ENCODE assay signal across 19 cellular contexts in the genomic region with DNA sequence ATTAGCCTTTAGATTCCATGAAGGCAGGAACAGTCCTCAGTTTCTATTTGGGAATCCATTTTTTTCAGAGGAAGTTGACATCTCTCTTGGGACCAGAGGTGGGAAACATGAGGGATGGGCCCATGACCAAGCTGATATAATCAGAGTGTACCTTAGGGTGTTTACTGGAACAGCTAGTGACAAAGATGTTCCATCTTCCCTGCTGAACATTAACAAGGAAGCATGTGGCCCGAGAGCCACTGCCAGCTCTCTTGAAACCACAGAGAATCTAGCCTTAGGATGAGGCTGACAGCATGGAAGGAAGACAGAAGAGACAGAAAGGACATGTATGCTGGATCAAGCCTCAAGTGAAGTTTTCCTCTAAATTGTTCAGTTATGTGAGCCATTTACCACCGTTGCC. TPM values are rescaled to one million over a fixed set of nuclear protein-coding genes. Genes with fewer than 3 reads are reported as not detected.
DNase-seq lines count a peak whose midpoint lies in the region; ATAC-seq and TF ChIP-seq lines count a peak whose summit lies in the region.
"Had no signal": no experiment of that assay in that cellular context is flagged by ENCODE, and none has a peak within 500 bp of the region (broad histone marks: within the 10 kb centered on the region; RNA-seq: fewer than 3 reads in every experiment).

No MANE protein-coding gene starts in this region.

- H2AK5ac ChIP-seq in mesenchymal stem cell (ENCODE audit: low read length, severe bottlenecking), result no peak overlapping the region

- no peak overlapping the region for H3K4ac ChIP-seq in mesenchymal stem cell (ENCODE audit: low read depth in 1 of 2, low read length in 2 of 2)

- H3K36me3 ChIP-seq in mesenchymal stem cell (ENCODE audit: control insufficient read depth in 1 of 2, insufficient read depth in 2 of 2, low read depth in 1 of 2, low read length in 2 of 2), result no peaks in the 10 kb centered on the region
- H3K36me3 ChIP-seq: MG63 had no signal

- H3K9me3 Mint-ChIP-seq in activated naive CD8-positive, alpha-beta T cell treated with anti-CD3 and anti-CD28 coated beads, Interleukin-2, amount 50 U/mL, for 24 hours, result no peaks in the 10 kb centered on the region
- no peaks in the 10 kb centered on the region for H3K9me3 Mint-ChIP-seq in activated naive CD8-positive, alpha-beta T cell treated with anti-CD3 and anti-CD28 coated beads for 36 hours
- no peaks in the 10 kb centered on the region for H3K9me3 Mint-ChIP-seq in stimulated activated naive B cell treated with anti-CD40 and anti-IgM and Interleukin-4, amounts not matched to agents 10 μg/mL and 1 μg/mL and 100 μg/mL, for 72 hours

- no peak for ATAC-seq in activated naive CD8-positive, alpha-beta T cell treated with anti-CD3 and anti-CD28 coated beads, Interleukin-2, amount 50 U/mL, for 24 hours
- ATAC-seq in stimulated activated naive B cell treated with anti-CD40 and anti-IgM and Interleukin-4, amounts not matched to agents 10 μg/mL and 1 μg/mL and 100 μg/mL, for 72 hours (replicated peaks), result no peak

- peaks cover 3% of the 10 kb centered on the region for H3K4me1 ChIP-seq in mesenchymal stem cell (ENCODE audit: control insufficient read depth, insufficient read depth, low read depth, low read length)

- H2BK12ac ChIP-seq in mesenchymal stem cell (ENCODE audit: low read length in 2 of 2), result no peak overlapping the region

- no peak overlapping the region for H2BK15ac ChIP-seq in mesenchymal stem cell (ENCODE audit: low read depth, poor library complexity, severe bottlenecking)

- H3K27me3 ChIP-seq in mesenchymal stem cell (ENCODE audit: control insufficient read depth in 1 of 2, insufficient read depth in 1 of 2, low read length in 2 of 2), result peaks cover 24 to 25% of the 10 kb centered on the region in 2 experiments
- H3K27me3 ChIP-seq: MG63 had no signal

- H3K4me1 Mint-ChIP-seq in activated naive CD8-positive, alpha-beta T cell treated with anti-CD3 and anti-CD28 coated beads, Interleukin-2, amount 50 U/mL, for 24 hours, result peaks cover 3% of the 10 kb centered on the region
- no peaks in the 10 kb centered on the region for H3K4me1 Mint-ChIP-seq in activated naive CD8-positive, alpha-beta T cell treated with anti-CD3 and anti-CD28 coated beads for 36 hours
- H3K4me1 Mint-ChIP-seq in stimulated activated naive B cell treated with anti-CD40 and anti-IgM and Interleukin-4, amounts not matched to agents 10 μg/mL and 1 μg/mL and 100 μg/mL, for 72 hours, result no peaks in the 10 kb centered on the region

- H2BK5ac ChIP-seq in mesenchymal stem cell (ENCODE audit: low read depth, low read length, poor library complexity, severe bottlenecking), result no peak overlapping the region

- 91% methylated on average over 1 of the region's 2 CpGs for WGBS in mesenchymal stem cell

- TF ChIP-seq CTCF in VCaP (conservative IDR thresholded peaks at IDR 0.05), result no peak

- no peaks in the 10 kb centered on the region for H3K79me1 ChIP-seq in mesenchymal stem cell (replicated peaks; ENCODE audit: low read length, poor library complexity, severe bottlenecking)

- no peak overlapping the region for H2BK120ac ChIP-seq in mesenchymal stem cell (ENCODE audit: low read depth, low read length)

- no peak overlapping the region for H4K91ac ChIP-seq in mesenchymal stem cell (ENCODE audit: low read length)

- H3K9me3 ChIP-seq in mesenchymal stem cell (ENCODE audit: control insufficient read depth, low read length), result no peaks in the 10 kb centered on the region
- H3K9me3 ChIP-seq: Caco-2, MG63 had no signal

- no peaks in the 10 kb centered on the region for H3K27me3 Mint-ChIP-seq in activated naive CD8-positive, alpha-beta T cell treated with anti-CD3 and anti-CD28 coated beads, Interleukin-2, amount 50 U/mL, for 24 hours
- H3K27me3 Mint-ChIP-seq in activated naive CD8-positive, alpha-beta T cell treated with anti-CD3 and anti-CD28 coated beads for 36 hours, result no peaks in the 10 kb centered on the region
- H3K27me3 Mint-ChIP-seq in stimulated activated naive B cell treated with anti-CD40 and anti-IgM and Interleukin-4, amounts not matched to agents 10 μg/mL and 1 μg/mL and 100 μg/mL, for 72 hours, result peaks cover 11 to 12% of the 10 kb centered on the region in 2 donors

- H3K4me3 ChIP-seq in mesenchymal stem cell (ENCODE audit: insufficient read depth in 1 of 2, low read depth in 1 of 2, low read length in 2 of 2), result no peak overlapping the region
- H3K4me3 ChIP-seq: MG63 had no signal

- H3K18ac ChIP-seq in mesenchymal stem cell (ENCODE audit: low read depth in 1 of 2, low read length in 2 of 2), result no peak overlapping the region

- no peak overlapping the region for H2AFZ ChIP-seq in mesenchymal stem cell (ENCODE audit: low read depth, low read length)

- DNase-seq in activated naive CD8-positive, alpha-beta T cell treated with anti-CD3 and anti-CD28 coated beads, Interleukin-2, amount 50 U/mL, for 24 hours, result no peak
- DNase-seq in activated naive CD8-positive, alpha-beta T cell treated with anti-CD3 and anti-CD28 coated beads for 36 hours, result no peak
- DNase-seq in mesenchymal stem cell (peak; percentile 12), activated gamma-delta T cell treated with Interleukin-2 at 50 U/mL for 16 hours (no peak), NCI-H446 treated with DMSO at 0.1 percent for 48 hours (lab: John Stamatoyannopoulos, UW) (no peak), Kasumi-1 (lab: John Stamatoyannopoulos, UW) (no peak)
- DNase-seq in stimulated activated naive B cell treated with anti-CD40 and anti-IgM and Interleukin-4, amounts not matched to agents 10 μg/mL and 1 μg/mL and 100 μg/mL, for 72 hours, result no peak
- DNase-seq: AML-193, Caco-2, DMS153, GOT3, NCI-H1092 treated with DMSO at 0.1 percent for 48 hours, NCI-H1694 treated with DMSO at 0.1 percent for 48 hours, NCI-H345, NCI-H69, Right ventricle myocardium superior had no signal

- H4K8ac ChIP-seq in mesenchymal stem cell (ENCODE audit: low read length), result no peak overlapping the region

- H3K14ac ChIP-seq in mesenchymal stem cell (ENCODE audit: low read length in 2 of 2), result no peak overlapping the region

- no peak overlapping the region for H3K9ac ChIP-seq in mesenchymal stem cell (ENCODE audit: low read length)
- H3K9ac ChIP-seq: KMS-11 had no signal

- no peak overlapping the region for H3K4me3 Mint-ChIP-seq in activated naive CD8-positive, alpha-beta T cell treated with anti-CD3 and anti-CD28 coated beads, Interleukin-2, amount 50 U/mL, for 24 hours
- H3K4me3 Mint-ChIP-seq in activated naive CD8-positive, alpha-beta T cell treated with anti-CD3 and anti-CD28 coated beads for 36 hours, result no peak overlapping the region
- no peak overlapping the region for H3K4me3 Mint-ChIP-seq in stimulated activated naive B cell treated with anti-CD40 and anti-IgM and Interleukin-4, amounts not matched to agents 10 μg/mL and 1 μg/mL and 100 μg/mL, for 72 hours

- H3K36me3 Mint-ChIP-seq in activated naive CD8-positive, alpha-beta T cell treated with anti-CD3 and anti-CD28 coated beads, Interleukin-2, amount 50 U/mL, for 24 hours (ENCODE audit: low read depth), result no peaks in the 10 kb centered on the region
- H3K36me3 Mint-ChIP-seq in activated naive CD8-positive, alpha-beta T cell treated with anti-CD3 and anti-CD28 coated beads for 36 hours, result no peaks in the 10 kb centered on the region
- no peaks in the 10 kb centered on the region for H3K36me3 Mint-ChIP-seq in stimulated activated naive B cell treated with anti-CD40 and anti-IgM and Interleukin-4, amounts not matched to agents 10 μg/mL and 1 μg/mL and 100 μg/mL, for 72 hours

- no peak overlapping the region for H3K4me2 ChIP-seq in mesenchymal stem cell (ENCODE audit: low read length, poor library complexity, severe bottlenecking)
- H3K4me2 ChIP-seq: KMS-11 had no signal

- H3K23ac ChIP-seq in mesenchymal stem cell (ENCODE audit: low read length in 2 of 2), result no peak overlapping the region

- H3K27ac ChIP-seq in VCaP (peak overlapping the region; percentile 28; the same call in 1 of the 2 replicates), mesenchymal stem cell (ENCODE audit: low read length, poor library complexity, severe bottlenecking) (no peak overlapping the region)
- H3K27ac ChIP-seq: KMS-11 had no signal

- peak overlapping the region; percentile 40 for H3K27ac Mint-ChIP-seq in activated naive CD8-positive, alpha-beta T cell treated with anti-CD3 and anti-CD28 coated beads, Interleukin-2, amount 50 U/mL, for 24 hours
- no peak overlapping the region for H3K27ac Mint-ChIP-seq in activated naive CD8-positive, alpha-beta T cell treated with anti-CD3 and anti-CD28 coated beads for 36 hours
- peak overlapping the region; percentile 68 for H3K27ac Mint-ChIP-seq in stimulated activated naive B cell treated with anti-CD40 and anti-IgM and Interleukin-4, amounts not matched to agents 10 μg/mL and 1 μg/mL and 100 μg/mL, for 72 hours

RNA-seq across cellular contexts. Expression of a gene that starts 16.0 kb away (rescaled TPM):
- total RNA-seq in activated naive CD8-positive, alpha-beta T cell treated with anti-CD3 and anti-CD28 coated beads for 36 hours, result 1 to 10 TPM; 2.3 to 2.9 TPM
- polyA plus RNA-seq in mesenchymal stem cell (2013, experiment 1 of 2), result 1.3 TPM
- polyA plus RNA-seq in mesenchymal stem cell (2013, experiment 2 of 2), result 1.2 TPM

RNA-seq across cellular contexts. Expression of a gene that starts 29.1 kb away (rescaled TPM):
- not detected for total RNA-seq in activated naive CD8-positive, alpha-beta T cell treated with anti-CD3 and anti-CD28 coated beads for 36 hours
- polyA plus RNA-seq in mesenchymal stem cell (2013, experiment 1 of 2), result 0.03 TPM
- polyA plus RNA-seq in mesenchymal stem cell (2013, experiment 2 of 2), result 0.11 TPM

RNA-seq across cellular contexts. Expression of a gene that starts 42.3 kb away (rescaled TPM):
- 10 to 100 TPM; 80.8 to 82.2 TPM for total RNA-seq in activated naive CD8-positive, alpha-beta T cell treated with anti-CD3 and anti-CD28 coated beads for 36 hours
- polyA plus RNA-seq in mesenchymal stem cell (2013, experiment 1 of 2), result 13.2 TPM
- polyA plus RNA-seq in mesenchymal stem cell (2013, experiment 2 of 2), result 12.8 TPM
